In genomic region chr6:34001706-34002645, GRCh38 we compare ENCODE assay signal across 13 cellular contexts.
DNase-seq lines count a peak whose midpoint lies in the region; ATAC-seq and TF ChIP-seq lines count a peak whose summit lies in the region.
"Had no signal": no experiment of that assay in that cellular context is flagged by ENCODE, and none has a peak within 500 bp of the region (broad histone marks: within the 10 kb centered on the region; RNA-seq: fewer than 3 reads in every experiment).

No MANE protein-coding gene starts in this region.

- H3K9me3 Mint-ChIP-seq in WTC11 = peaks cover 13% of the 10 kb centered on the region

- H3K4me3 Mint-ChIP-seq in WTC11 = no peak overlapping the region
- H3K4me3 Mint-ChIP-seq: CD8-positive, alpha-beta T cell had no signal

- no peak overlapping the region for H3K27ac Mint-ChIP-seq in WTC11
- H3K27ac Mint-ChIP-seq: CD8-positive, alpha-beta T cell had no signal

- no peak for TF ChIP-seq CTCF in WTC11 (IDR thresholded peaks at IDR 0.05)

- intact Hi-C loops in posterior vena cava (cut with DNase I) = loop anchor here in 1 of 2 donors (5.0 kb wide), 1 partner anchor 1280 kb away; no protein-coding TSS in a partner anchor

- peaks cover 20% of the 10 kb centered on the region for H3K4me1 Mint-ChIP-seq in WTC11

- no peaks in the 10 kb centered on the region for H3K36me3 Mint-ChIP-seq in WTC11
- H3K36me3 Mint-ChIP-seq: CD8-positive, alpha-beta T cell had no signal

- peak; percentile 10; the same call in 1 of the 2 replicates for ATAC-seq in WTC11
- ATAC-seq in GM21360 (IDR thresholded peaks at IDR 0.05; ENCODE audit: unreplicated experiment) = no peak
- no peak for ATAC-seq in GM21390 (IDR thresholded peaks at IDR 0.05; ENCODE audit: unreplicated experiment)
- ATAC-seq: CD8-positive, alpha-beta T cell had no signal

- POLR2A ChIA-PET in WTC11 (lab: Charles Lee) = no interaction called here

- DNase-seq in WTC11 (ENCODE audit: low spot score) (no peak), left kidney (ENCODE audit: low read depth, low spot score) (peak; percentile 41), posterior vena cava (ENCODE audit: low spot score) (peak; percentile 73), kidney glomerular epithelial cell (lab: John Stamatoyannopoulos, UW) (no peak)
- DNase-seq in effector CD4-positive, alpha-beta T cell = no peak
- DNase-seq: BE2C; CD8-positive, alpha-beta T cell; COR-L47; DMS153; DMS79 treated with DMSO at 0.1 percent for 48 hours; EL had no signal

- peaks cover 17% of the 10 kb centered on the region for H3K27me3 Mint-ChIP-seq in WTC11 (ENCODE audit: low read depth)

- CTCF ChIA-PET in WTC11 (lab: Charles Lee) = interaction anchor here (0.6 to 2.6 kb wide), 10 partner anchors 8 to 393 kb away, joined by 3 to 12 read pairs (median 3); no protein-coding TSS in a partner anchor

TF ChIP-seq in WTC11, 78 proteins besides CTCF, POLR2A, EP300 and RAD21:
- TF ChIP-seq SMAD4 (CRISPR knock-in tag; IDR thresholded peaks at IDR 0.05) (no peak), HMGA2 (CRISPR knock-in tag; IDR thresholded peaks at IDR 0.05) (no peak), CREM (CRISPR knock-in tag; IDR thresholded peaks at IDR 0.05) (no peak), ZNF671 (CRISPR knock-in tag; IDR thresholded peaks at IDR 0.05) (no peak), USF2 (CRISPR knock-in tag; IDR thresholded peaks at IDR 0.05) (no peak), ZMAT4 (CRISPR knock-in tag; IDR thresholded peaks at IDR 0.05) (no peak), GABPB1 (CRISPR knock-in tag; IDR thresholded peaks at IDR 0.05) (no peak), NR1H2 (CRISPR knock-in tag; IDR thresholded peaks at IDR 0.05) (no peak), OVOL2 (CRISPR knock-in tag; IDR thresholded peaks at IDR 0.05; ENCODE audit: borderline replicate concordance) (no peak), JUN (CRISPR knock-in tag; IDR thresholded peaks at IDR 0.05) (no peak)
- TF ChIP-seq, protein P1, sequence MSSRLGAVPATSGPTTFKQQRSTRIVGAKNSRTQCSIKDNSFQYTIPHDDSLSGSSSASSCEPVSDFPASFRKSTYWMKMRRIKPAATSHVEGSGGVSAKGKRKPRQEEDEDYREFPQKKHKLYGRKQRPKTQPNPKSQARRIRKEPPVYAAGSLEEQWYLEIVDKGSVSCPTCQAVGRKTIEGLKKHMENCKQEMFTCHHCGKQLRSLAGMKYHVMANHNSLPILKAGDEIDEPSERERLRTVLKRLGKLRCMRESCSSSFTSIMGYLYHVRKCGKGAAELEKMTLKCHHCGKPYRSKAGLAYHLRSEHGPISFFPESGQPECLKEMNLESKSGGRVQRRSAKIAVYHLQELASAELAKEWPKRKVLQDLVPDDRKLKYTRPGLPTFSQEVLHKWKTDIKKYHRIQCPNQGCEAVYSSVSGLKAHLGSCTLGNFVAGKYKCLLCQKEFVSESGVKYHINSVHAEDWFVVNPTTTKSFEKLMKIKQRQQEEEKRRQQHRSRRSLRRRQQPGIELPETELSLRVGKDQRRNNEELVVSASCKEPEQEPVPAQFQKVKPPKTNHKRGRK (CRISPR knock-in tag; IDR thresholded peaks at IDR 0.05; ENCODE audit: borderline replicate concordance) = no peak
- TF ChIP-seq, protein P2, sequence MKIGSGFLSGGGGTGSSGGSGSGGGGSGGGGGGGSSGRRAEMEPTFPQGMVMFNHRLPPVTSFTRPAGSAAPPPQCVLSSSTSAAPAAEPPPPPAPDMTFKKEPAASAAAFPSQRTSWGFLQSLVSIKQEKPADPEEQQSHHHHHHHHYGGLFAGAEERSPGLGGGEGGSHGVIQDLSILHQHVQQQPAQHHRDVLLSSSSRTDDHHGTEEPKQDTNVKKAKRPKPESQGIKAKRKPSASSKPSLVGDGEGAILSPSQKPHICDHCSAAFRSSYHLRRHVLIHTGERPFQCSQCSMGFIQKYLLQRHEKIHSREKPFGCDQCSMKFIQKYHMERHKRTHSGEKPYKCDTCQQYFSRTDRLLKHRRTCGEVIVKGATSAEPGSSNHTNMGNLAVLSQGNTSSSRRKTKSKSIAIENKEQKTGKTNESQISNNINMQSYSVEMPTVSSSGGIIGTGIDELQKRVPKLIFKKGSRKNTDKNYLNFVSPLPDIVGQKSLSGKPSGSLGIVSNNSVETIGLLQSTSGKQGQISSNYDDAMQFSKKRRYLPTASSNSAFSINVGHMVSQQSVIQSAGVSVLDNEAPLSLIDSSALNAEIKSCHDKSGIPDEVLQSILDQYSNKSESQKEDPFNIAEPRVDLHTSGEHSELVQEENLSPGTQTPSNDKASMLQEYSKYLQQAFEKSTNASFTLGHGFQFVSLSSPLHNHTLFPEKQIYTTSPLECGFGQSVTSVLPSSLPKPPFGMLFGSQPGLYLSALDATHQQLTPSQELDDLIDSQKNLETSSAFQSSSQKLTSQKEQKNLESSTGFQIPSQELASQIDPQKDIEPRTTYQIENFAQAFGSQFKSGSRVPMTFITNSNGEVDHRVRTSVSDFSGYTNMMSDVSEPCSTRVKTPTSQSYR (CRISPR knock-in tag; IDR thresholded peaks at IDR 0.05) = no peak
- TF ChIP-seq, protein P3, sequence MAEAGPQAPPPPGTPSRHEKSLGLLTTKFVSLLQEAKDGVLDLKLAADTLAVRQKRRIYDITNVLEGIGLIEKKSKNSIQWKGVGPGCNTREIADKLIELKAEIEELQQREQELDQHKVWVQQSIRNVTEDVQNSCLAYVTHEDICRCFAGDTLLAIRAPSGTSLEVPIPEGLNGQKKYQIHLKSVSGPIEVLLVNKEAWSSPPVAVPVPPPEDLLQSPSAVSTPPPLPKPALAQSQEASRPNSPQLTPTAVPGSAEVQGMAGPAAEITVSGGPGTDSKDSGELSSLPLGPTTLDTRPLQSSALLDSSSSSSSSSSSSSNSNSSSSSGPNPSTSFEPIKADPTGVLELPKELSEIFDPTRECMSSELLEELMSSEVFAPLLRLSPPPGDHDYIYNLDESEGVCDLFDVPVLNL (CRISPR knock-in tag; IDR thresholded peaks at IDR 0.05; ENCODE audit: borderline replicate concordance, low read depth) = no peak
- TF ChIP-seq, protein P4, sequence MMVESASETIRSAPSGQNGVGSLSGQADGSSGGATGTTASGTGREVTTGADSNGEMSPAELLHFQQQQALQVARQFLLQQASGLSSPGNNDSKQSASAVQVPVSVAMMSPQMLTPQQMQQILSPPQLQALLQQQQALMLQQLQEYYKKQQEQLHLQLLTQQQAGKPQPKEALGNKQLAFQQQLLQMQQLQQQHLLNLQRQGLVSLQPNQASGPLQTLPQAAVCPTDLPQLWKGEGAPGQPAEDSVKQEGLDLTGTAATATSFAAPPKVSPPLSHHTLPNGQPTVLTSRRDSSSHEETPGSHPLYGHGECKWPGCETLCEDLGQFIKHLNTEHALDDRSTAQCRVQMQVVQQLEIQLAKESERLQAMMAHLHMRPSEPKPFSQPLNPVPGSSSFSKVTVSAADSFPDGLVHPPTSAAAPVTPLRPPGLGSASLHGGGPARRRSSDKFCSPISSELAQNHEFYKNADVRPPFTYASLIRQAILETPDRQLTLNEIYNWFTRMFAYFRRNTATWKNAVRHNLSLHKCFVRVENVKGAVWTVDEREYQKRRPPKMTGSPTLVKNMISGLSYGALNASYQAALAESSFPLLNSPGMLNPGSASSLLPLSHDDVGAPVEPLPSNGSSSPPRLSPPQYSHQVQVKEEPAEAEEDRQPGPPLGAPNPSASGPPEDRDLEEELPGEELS (CRISPR knock-in tag; IDR thresholded peaks at IDR 0.05) = no peak
- TF ChIP-seq, protein P5, sequence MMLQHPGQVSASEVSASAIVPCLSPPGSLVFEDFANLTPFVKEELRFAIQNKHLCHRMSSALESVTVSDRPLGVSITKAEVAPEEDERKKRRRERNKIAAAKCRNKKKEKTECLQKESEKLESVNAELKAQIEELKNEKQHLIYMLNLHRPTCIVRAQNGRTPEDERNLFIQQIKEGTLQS (CRISPR knock-in tag; conservative IDR thresholded peaks at IDR 0.05) = no peak

Comparison
In these comparisons a context has a peak if more than half of its experiments do, and no peak if none do; other contexts are left out.
1. DNase-seq: peak in left kidney (single experiment) and posterior vena cava (single experiment); none in WTC11 (single experiment), effector CD4-positive, alpha-beta T cell (single experiment) and kidney glomerular epithelial cell (single experiment).